22 cellular contexts compared by ENCODE assay signal in the genomic region with DNA sequence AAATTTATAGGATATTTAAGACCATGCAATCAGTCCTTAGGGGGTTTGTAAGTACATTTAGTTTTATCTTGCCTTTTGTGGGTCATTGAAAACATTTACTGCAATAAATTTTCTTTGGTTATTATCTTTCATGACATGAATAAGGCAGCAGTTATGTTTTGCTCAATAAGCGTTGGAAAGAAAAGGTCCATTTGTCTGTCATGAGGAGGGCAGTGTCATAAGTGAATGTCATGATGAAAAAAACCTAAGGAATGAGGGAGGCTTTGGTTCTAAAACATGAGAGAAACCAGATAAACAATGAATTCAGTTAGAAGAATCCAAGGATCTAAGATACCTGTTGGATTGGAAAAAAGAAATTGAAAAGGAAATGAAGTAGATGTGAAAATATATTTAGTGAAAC.
DNase-seq lines count a peak whose midpoint lies in the region; ATAC-seq and TF ChIP-seq lines count a peak whose summit lies in the region.
"Had no signal": no experiment of that assay in that cellular context is flagged by ENCODE, and none has a peak within 500 bp of the region (broad histone marks: within the 10 kb centered on the region; RNA-seq: fewer than 3 reads in every experiment).

No MANE protein-coding gene starts in this region.

- H2AFZ ChIP-seq in fibroblast of lung (ENCODE audit: low read length), result no peak overlapping the region
- H2AFZ ChIP-seq: GM23248 had no signal

- no peak overlapping the region for H3K4me3 ChIP-seq in fibroblast of lung (replicated peaks in 1 of 4; ENCODE audit: control extremely low read depth in 1 of 4, insufficient read depth in 1 of 4, low read depth in 3 of 4, low read length in 4 of 4)
- peak overlapping the region; percentile 34 for H3K4me3 ChIP-seq in upper lobe of right lung
- no peak overlapping the region for H3K4me3 ChIP-seq in naive thymus-derived CD4-positive, alpha-beta T cell (ENCODE audit: low read length)
- no peak overlapping the region for H3K4me3 ChIP-seq in esophagus squamous epithelium
- H3K4me3 ChIP-seq: GM12878, GM23248, HAP-1 had no signal

- intact Hi-C loops in upper lobe of right lung (cut with DNase I), result no loop called here
- intact Hi-C loops in naive thymus-derived CD4-positive, alpha-beta T cell (cut with micrococcal nuclease), result no loop called here
- intact Hi-C loops in esophagus squamous epithelium (cut with DNase I), result no loop called here

- in situ Hi-C loops in SK-MEL-5 (cut with HindIII; ENCODE audit: low pct_unique_long_range_greater_than_20kb, low sequenced_read_pairs), result no loop called here

- H3K9me3 ChIP-seq in fibroblast of lung (ENCODE audit: control insufficient read depth, insufficient read depth, low read depth, low read length) (no peaks in the 10 kb centered on the region), upper lobe of right lung (no peaks in the 10 kb centered on the region), esophagus squamous epithelium (peaks cover 0 to 5% (median 0%) of the 10 kb centered on the region in 3 donors)
- H3K9me3 ChIP-seq in naive thymus-derived CD4-positive, alpha-beta T cell (ENCODE audit: control insufficient read depth in 2 of 3, low read length in 3 of 3), result no peaks in the 10 kb centered on the region
- H3K9me3 ChIP-seq: BE2C, HAP-1 had no signal

- peaks cover 14% of the 10 kb centered on the region for H3K79me2 ChIP-seq in fibroblast of lung (ENCODE audit: control insufficient read depth, insufficient read depth, low read length)

- TF ChIP-seq CTCF in fibroblast of lung (conservative IDR thresholded peaks at IDR 0.05 in 1 of 2, IDR thresholded peaks at IDR 0.05 in 1 of 2; ENCODE audit: low read depth in 1 of 2, low read length in 2 of 2) (no peak), upper lobe of right lung (IDR thresholded peaks at IDR 0.05) (no peak), esophagus squamous epithelium (IDR thresholded peaks at IDR 0.05) (no peak)

- CTCF ChIA-PET in naive thymus-derived CD4-positive, alpha-beta T cell (lab: Charles Lee), result no interaction called here

- H3K27ac ChIP-seq in fibroblast of lung (ENCODE audit: insufficient read depth, low read length) (no peak overlapping the region), upper lobe of right lung (no peak overlapping the region), esophagus squamous epithelium (no peak overlapping the region)
- no peak overlapping the region for H3K27ac ChIP-seq in naive thymus-derived CD4-positive, alpha-beta T cell (ENCODE audit: low read depth, low read length)
- H3K27ac ChIP-seq: GM23248 had no signal

- no peak for ATAC-seq in upper lobe of right lung
- ATAC-seq in naive thymus-derived CD4-positive, alpha-beta T cell, result no peak
- ATAC-seq in activated CD4-positive, CD25-positive, alpha-beta regulatory T cell treated with anti-CD3 and anti-CD28 coated beads, Interleukin-2, amount 50 U/mL, for 24 hours, result no peak
- ATAC-seq: GM12878 had no signal

- no peak overlapping the region for H3K27ac Mint-ChIP-seq in naive thymus-derived CD4-positive, alpha-beta T cell
- H3K27ac Mint-ChIP-seq: CD4-positive, CD25-positive, alpha-beta regulatory T cell; CD8-positive, alpha-beta memory T cell; IgD-negative memory B cell had no signal

- peaks cover 0 to 20% (median 9%) of the 10 kb centered on the region in 11 donors for H3K9me3 Mint-ChIP-seq in naive thymus-derived CD4-positive, alpha-beta T cell

- H4K20me1 ChIP-seq in fibroblast of lung (ENCODE audit: control insufficient read depth, extremely low read depth, insufficient read depth, low read length), result no peaks in the 10 kb centered on the region

- WGBS in esophagus squamous epithelium, 2 donors, result 65 to 73% methylated on average over 1 of the region's 1 CpG

- DNase-seq in SK-MEL-5 (ENCODE audit: low read depth, low spot score) (peak; percentile 54), fibroblast of lung (ENCODE audit: low read depth in 2 of 2) (peak; percentile 36), left kidney (ENCODE audit: low read depth, low spot score) (peak; percentile 24), upper lobe of right lung (no peak), NCI-H510A (lab: John Stamatoyannopoulos, UW) (no peak), esophagus squamous epithelium (lab: John Stamatoyannopoulos, UW) (no peak)
- no peak for DNase-seq in naive thymus-derived CD4-positive, alpha-beta T cell
- DNase-seq: ACHN; BE2C; C1 segment of cervical spinal cord; CD4-positive, CD25-positive, alpha-beta regulatory T cell; CD8-positive, alpha-beta memory T cell; COR-L47; DMS 273 treated with DMSO at 0.1 percent for 48 hours; DMS53; DND-41; EL; GM23248 had no signal

- no peak overlapping the region for H3K4me3 Mint-ChIP-seq in naive thymus-derived CD4-positive, alpha-beta T cell
- H3K4me3 Mint-ChIP-seq: CD4-positive, CD25-positive, alpha-beta regulatory T cell; CD8-positive, alpha-beta memory T cell; IgD-negative memory B cell had no signal

- H3K36me3 Mint-ChIP-seq in naive thymus-derived CD4-positive, alpha-beta T cell, result no peaks in the 10 kb centered on the region
- H3K36me3 Mint-ChIP-seq: CD4-positive, CD25-positive, alpha-beta regulatory T cell; CD8-positive, alpha-beta memory T cell; IgD-negative memory B cell had no signal

- H3K27me3 ChIP-seq in fibroblast of lung (ENCODE audit: control insufficient read depth, insufficient read depth, low read length), result no peaks in the 10 kb centered on the region
- no peaks in the 10 kb centered on the region for H3K27me3 ChIP-seq in upper lobe of right lung
- no peaks in the 10 kb centered on the region for H3K27me3 ChIP-seq in naive thymus-derived CD4-positive, alpha-beta T cell (ENCODE audit: control insufficient read depth in 2 of 2, insufficient read depth in 2 of 2, low read length in 2 of 2)
- H3K27me3 ChIP-seq in esophagus squamous epithelium, result no peaks in the 10 kb centered on the region

- H3K4me1 Mint-ChIP-seq in naive thymus-derived CD4-positive, alpha-beta T cell, result peaks cover 0 to 3% (median 0%) of the 10 kb centered on the region in 7 donors
- H3K4me1 Mint-ChIP-seq: CD4-positive, CD25-positive, alpha-beta regulatory T cell; CD8-positive, alpha-beta memory T cell; IgD-negative memory B cell had no signal

- H3K4me1 ChIP-seq in fibroblast of lung (ENCODE audit: control insufficient read depth, extremely low read depth, insufficient read depth, low read length) (no peaks in the 10 kb centered on the region), upper lobe of right lung (no peaks in the 10 kb centered on the region), esophagus squamous epithelium (no peaks in the 10 kb centered on the region)
- H3K4me1 ChIP-seq in naive thymus-derived CD4-positive, alpha-beta T cell (ENCODE audit: control insufficient read depth in 2 of 2, insufficient read depth in 2 of 2, low read length in 2 of 2), result no peaks in the 10 kb centered on the region
- H3K4me1 ChIP-seq: BE2C had no signal

- H3K36me3 ChIP-seq in fibroblast of lung (ENCODE audit: control insufficient read depth, insufficient read depth, low read length), result peaks cover 4% of the 10 kb centered on the region
- no peaks in the 10 kb centered on the region for H3K36me3 ChIP-seq in upper lobe of right lung
- H3K36me3 ChIP-seq in naive thymus-derived CD4-positive, alpha-beta T cell (ENCODE audit: control insufficient read depth in 2 of 3, insufficient read depth in 3 of 3, low read length in 3 of 3), result no peaks in the 10 kb centered on the region
- H3K36me3 ChIP-seq in esophagus squamous epithelium, result no peaks in the 10 kb centered on the region
- H3K36me3 ChIP-seq: BE2C had no signal

- no peak for TF ChIP-seq POLR2A in esophagus squamous epithelium (IDR thresholded peaks at IDR 0.05)

- H3K4me2 ChIP-seq in fibroblast of lung (ENCODE audit: extremely low read depth, insufficient read depth, low read length), result no peak overlapping the region

- no peak overlapping the region for H3K9ac ChIP-seq in fibroblast of lung (ENCODE audit: insufficient read depth, low read length)
- H3K9ac ChIP-seq: GM23248 had no signal

- H3K27me3 Mint-ChIP-seq in naive thymus-derived CD4-positive, alpha-beta T cell, result no peaks in the 10 kb centered on the region
- H3K27me3 Mint-ChIP-seq: CD4-positive, CD25-positive, alpha-beta regulatory T cell; CD8-positive, alpha-beta memory T cell; IgD-negative memory B cell had no signal

- POLR2A ChIA-PET in naive thymus-derived CD4-positive, alpha-beta T cell (lab: Charles Lee), result no interaction called here

Comparison
In these comparisons a context has a peak if more than half of its experiments do, and no peak if none do; other contexts are left out.
1. DNase-seq: peak in SK-MEL-5 (single experiment), fibroblast of lung (2 of 2) and left kidney (single experiment); none in upper lobe of right lung (single experiment), naive thymus-derived CD4-positive, alpha-beta T cell (0 of 9), NCI-H510A (single experiment) and esophagus squamous epithelium (single experiment).